Comparison of ENCODE assay signal across 12 cellular contexts in the genomic region with DNA sequence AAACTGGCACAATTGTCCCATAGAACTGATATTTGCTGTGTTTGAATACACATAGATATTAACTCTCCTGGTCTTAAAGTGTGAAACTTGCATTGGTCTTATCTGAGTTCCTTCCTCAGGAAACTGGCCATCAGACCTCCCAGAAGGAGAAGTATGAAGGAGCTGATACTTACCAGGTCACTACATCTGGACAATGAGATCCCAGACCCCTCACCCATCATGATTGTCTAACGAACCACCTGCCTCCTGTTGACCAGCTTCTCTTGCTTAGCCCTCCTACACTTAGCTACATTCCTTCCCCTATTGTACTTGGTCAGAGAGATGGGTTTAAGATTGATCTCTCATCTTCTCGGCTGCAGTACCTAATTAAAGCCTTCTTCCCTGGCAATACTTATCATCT.
DNase-seq lines count a peak whose midpoint lies in the region; ATAC-seq, FAIRE-seq and TF ChIP-seq lines count a peak whose summit lies in the region.
"Had no signal": no experiment of that assay in that cellular context is flagged by ENCODE, and none has a peak within 500 bp of the region (broad histone marks: within the 10 kb centered on the region; RNA-seq: fewer than 3 reads in every experiment).

No MANE protein-coding gene starts in this region.

- 16% methylated on average over 2 of the region's 2 CpGs for WGBS in GM12878 (ENCODE audit: insufficient coverage, insufficient replicate concordance, low lambda C conversion rate, missing lambda C conversion rate)
- no CpG with 5 or more reads among the region's 2 CpGs for WGBS in mesendoderm (ENCODE audit: extremely low coverage, insufficient coverage, low lambda C conversion rate)

- intact Hi-C loops in GM12878 (cut with micrococcal nuclease; ENCODE audit: unreplicated experiment) (loop anchor here (1.0 to 5.0 kb wide), 5 partner anchors 430 to 778 kb away; no protein-coding TSS in a partner anchor), uterus (cut with DNase I; ENCODE audit: low total_unique reads) (loop anchor here (10.0 kb wide), 1 partner anchor 598 kb away; no protein-coding TSS in a partner anchor)

- DNase-seq in cardiac muscle cell (ENCODE audit: low read depth in 1 of 2, low spot score in 1 of 2) (peak in 1 of 2 donors; percentile 5), right atrium auricular region (ENCODE audit: low spot score) (no peak), GM12878 (ENCODE audit: low read depth, low spot score) (no peak), mesendoderm (peak; percentile 36), NCI-H345 (lab: John Stamatoyannopoulos, UW) (no peak), DMS79 treated with DMSO at 0.1 percent for 48 hours (lab: John Stamatoyannopoulos, UW) (no peak), uterus (no peak)
- DNase-seq in activated naive CD4-positive, alpha-beta T cell (lab: John Stamatoyannopoulos, UW): no peak

- peaks cover 26% of the 10 kb centered on the region for H3K4me1 ChIP-seq in cardiac muscle cell (ENCODE audit: low read depth)
- peaks cover 0 to 9% of the 10 kb centered on the region in 2 donors for H3K4me1 ChIP-seq in right atrium auricular region
- no peaks in the 10 kb centered on the region for H3K4me1 ChIP-seq in GM12878 (ENCODE audit: control insufficient read depth, insufficient read depth, low read length)
- no peaks in the 10 kb centered on the region for H3K4me1 ChIP-seq in mesendoderm (ENCODE audit: control insufficient read depth, low read depth, low read length)
- H3K4me1 ChIP-seq in uterus: no peaks in the 10 kb centered on the region

- TF ChIP-seq POLR2A in GM12878 (IDR thresholded peaks at IDR 0.05; ENCODE audit: low read depth, low read length) (no peak), uterus (IDR thresholded peaks at IDR 0.05) (no peak)

- H3K79me1 ChIP-seq in mesendoderm (ENCODE audit: low read length): no peaks in the 10 kb centered on the region

- H3K79me2 ChIP-seq in GM12878 (ENCODE audit: control insufficient read depth, insufficient read depth, low read length): no peaks in the 10 kb centered on the region
- no peaks in the 10 kb centered on the region for H3K79me2 ChIP-seq in mesendoderm (ENCODE audit: control insufficient read depth, insufficient read depth, low read length)

- SMC1A ChIA-PET in GM12878 (lab: Charles Lee; ENCODE audit: uncharacterized antibody, unreplicated experiment): interaction anchor here (0.8 to 5.6 kb wide), 5 partner anchors 12 to 783 kb away, joined by 3 to 48 read pairs (median 6); no protein-coding TSS in a partner anchor

- TF ChIP-seq EP300 in GM12878 (IDR thresholded peaks at IDR 0.05; ENCODE audit: borderline replicate concordance in 1 of 2, control insufficient read depth in 1 of 2, low read depth in 2 of 2, low read length in 2 of 2): no peak

- no peak overlapping the region for H4K8ac ChIP-seq in mesendoderm (ENCODE audit: low read depth, low read length)

- H2AK5ac ChIP-seq in mesendoderm (ENCODE audit: low read length): no peak overlapping the region

- H3K23ac ChIP-seq in mesendoderm (ENCODE audit: low read length): no peak overlapping the region

- H3K4me3 ChIP-seq in cardiac muscle cell (no peak overlapping the region), right atrium auricular region (no peak overlapping the region), GM12878 (no peak overlapping the region), mesendoderm (ENCODE audit: low read length) (no peak overlapping the region), uterus (no peak overlapping the region)
- H3K4me3 ChIP-seq: GM23338 had no signal

- CTCF ChIA-PET in GM12878 (lab: Yijun Ruan, JAX): interaction anchor here (0.7 to 7.8 kb wide), 8 partner anchors 11 to 798 kb away, joined by 3 to 89 read pairs (median 6); no protein-coding TSS in a partner anchor

- H3K9me3 ChIP-seq in cardiac muscle cell (ENCODE audit: low read depth): no peaks in the 10 kb centered on the region
- no peaks in the 10 kb centered on the region for H3K9me3 ChIP-seq in right atrium auricular region
- H3K9me3 ChIP-seq in GM12878 (replicated peaks; ENCODE audit: control insufficient read depth, insufficient read depth, low read length): no peaks in the 10 kb centered on the region
- H3K9me3 ChIP-seq in uterus: no peaks in the 10 kb centered on the region

- no peak overlapping the region for H2BK5ac ChIP-seq in mesendoderm (ENCODE audit: low read length)

- H4K20me1 ChIP-seq in GM12878 (ENCODE audit: control insufficient read depth, insufficient read depth): no peaks in the 10 kb centered on the region

- H3K4ac ChIP-seq in mesendoderm (ENCODE audit: low read depth, low read length): no peak overlapping the region

- TF ChIP-seq CTCF in cardiac muscle cell (IDR thresholded peaks at IDR 0.05; ENCODE audit: low read depth, low read length) (no peak), right atrium auricular region (IDR thresholded peaks at IDR 0.05) (no peak), GM12878 (IDR thresholded peaks at IDR 0.05 in 2 of 3, conservative IDR thresholded peaks at IDR 0.05 in 1 of 3; ENCODE audit: control insufficient read depth in 2 of 3, extremely low read depth in 1 of 3, insufficient read depth in 1 of 3, low read depth in 3 of 3, low read length in 3 of 3) (no peak), uterus (IDR thresholded peaks at IDR 0.05) (no peak)

- no peak overlapping the region for H4K5ac ChIP-seq in mesendoderm (ENCODE audit: low read length)

- ATAC-seq in GM12878: no peak

- POLR2A ChIA-PET in GM12878 (lab: Charles Lee): no interaction called here

- RAD21 ChIA-PET in GM12878 (lab: Charles Lee; ENCODE audit: unreplicated experiment): interaction anchor here (1.0 kb wide), 1 partner anchor 597 kb away, joined by 11 read pairs; no protein-coding TSS in a partner anchor

- no peak overlapping the region for H3K56ac ChIP-seq in mesendoderm (ENCODE audit: low read length)

- no peak overlapping the region for H2BK120ac ChIP-seq in mesendoderm (ENCODE audit: low read depth, low read length)

- H3K4me2 ChIP-seq in GM12878 (ENCODE audit: control insufficient read depth, insufficient read depth) (no peak overlapping the region), mesendoderm (ENCODE audit: low read length) (no peak overlapping the region)
- H3K4me2 ChIP-seq: GM23338, KMS-11 had no signal

- no peaks in the 10 kb centered on the region for H3K36me3 ChIP-seq in cardiac muscle cell
- no peaks in the 10 kb centered on the region for H3K36me3 ChIP-seq in right atrium auricular region
- no peaks in the 10 kb centered on the region for H3K36me3 ChIP-seq in GM12878 (ENCODE audit: control insufficient read depth in 2 of 2, insufficient read depth in 2 of 2, low read length in 1 of 2)
- no peaks in the 10 kb centered on the region for H3K36me3 ChIP-seq in mesendoderm (ENCODE audit: control insufficient read depth, insufficient read depth, low read length)
- no peaks in the 10 kb centered on the region for H3K36me3 ChIP-seq in uterus

- peak; percentile 44 for FAIRE-seq in GM12878 (lab: Jason Lieb, UNC)

- no peak overlapping the region for H2BK15ac ChIP-seq in mesendoderm (replicated peaks; ENCODE audit: low read depth)

- no peak overlapping the region for H3K18ac ChIP-seq in mesendoderm (ENCODE audit: low read length)

- TF ChIP-seq RAD21 in GM12878 (IDR thresholded peaks at IDR 0.05; ENCODE audit: insufficient read depth, low read depth, low read length): no peak

- in situ Hi-C loops in GM12878 (cut with MboI): loop anchor here (5.0 to 10.0 kb wide), 3 partner anchors 432 to 776 kb away; no protein-coding TSS in a partner anchor

- H3K27ac ChIP-seq in cardiac muscle cell: peak overlapping the region; percentile 69
- no peak overlapping the region for H3K27ac ChIP-seq in right atrium auricular region
- H3K27ac ChIP-seq in GM12878 (ENCODE audit: control insufficient read depth, insufficient read depth): no peak overlapping the region
- no peak overlapping the region for H3K27ac ChIP-seq in mesendoderm (ENCODE audit: low read depth, low read length)
- H3K27ac ChIP-seq in uterus: no peak overlapping the region
- H3K27ac ChIP-seq: 22Rv1, C4-2B, KMS-11 had no signal

- no peaks in the 10 kb centered on the region for H3K27me3 ChIP-seq in cardiac muscle cell
- H3K27me3 ChIP-seq in right atrium auricular region: no peaks in the 10 kb centered on the region
- H3K27me3 ChIP-seq in GM12878 (replicated peaks in 1 of 2; ENCODE audit: control insufficient read depth in 2 of 2, insufficient read depth in 2 of 2, low read length in 1 of 2): no peaks in the 10 kb centered on the region
- no peaks in the 10 kb centered on the region for H3K27me3 ChIP-seq in mesendoderm (ENCODE audit: insufficient read depth, low read length, poor library complexity)
- H3K27me3 ChIP-seq in uterus: no peaks in the 10 kb centered on the region

- no TSS peak for BruUV-seq in GM12878 (replicated peaks; lab: Mats Ljungman, UMichigan)

- no peak overlapping the region for H3K9ac ChIP-seq in GM12878 (ENCODE audit: control insufficient read depth, insufficient read depth, low read length)
- H3K9ac ChIP-seq in mesendoderm (ENCODE audit: low read length): no peak overlapping the region
- H3K9ac ChIP-seq: KMS-11 had no signal

- no peak overlapping the region for H2AFZ ChIP-seq in GM12878 (ENCODE audit: control insufficient read depth, low read depth, low read length)
- H2AFZ ChIP-seq: GM23338 had no signal

TF ChIP-seq in GM12878, 131 proteins besides CTCF, POLR2A, EP300 and RAD21 (continues in another document):
- TF ChIP-seq JUNB (IDR thresholded peaks at IDR 0.05) (no peak), CHD4 (IDR thresholded peaks at IDR 0.05) (no peak), NR2F1 (conservative IDR thresholded peaks at IDR 0.05) (no peak), NFIC (IDR thresholded peaks at IDR 0.05; ENCODE audit: low read depth, low read length) (no peak), BHLHE40 (IDR thresholded peaks at IDR 0.05; ENCODE audit: borderline replicate concordance in 1 of 2, low read depth in 2 of 2, low read length in 1 of 2) (no peak), NR2C2 (IDR thresholded peaks at IDR 0.05; ENCODE audit: borderline replicate concordance, control insufficient read depth, insufficient read length, low read depth) (no peak), TAF1 (IDR thresholded peaks at IDR 0.05; ENCODE audit: borderline replicate concordance, low read depth, low read length) (no peak), RB1 (IDR thresholded peaks at IDR 0.05; ENCODE audit: borderline replicate concordance) (no peak), SREBF1 (IDR thresholded peaks at IDR 0.05; ENCODE audit: low read length) (no peak), MAX (IDR thresholded peaks at IDR 0.05; ENCODE audit: low read depth, low read length) (no peak), KDM1A (IDR thresholded peaks at IDR 0.05; ENCODE audit: borderline replicate concordance) (no peak), SREBF2 (IDR thresholded peaks at IDR 0.05; ENCODE audit: low read length) (no peak)
